ENCODE assay signal across 1 cellular context in genomic region chr5:93941897-93942296, GRCh38.
TF ChIP-seq lines count a peak whose summit lies in the region.

No MANE protein-coding gene starts in this region.

TF ChIP-seq in GM12878, 131 proteins besides CTCF, POLR2A, EP300 and RAD21 (continued from another document):
- TF ChIP-seq PRDM15 (CRISPR knock-in tag; IDR thresholded peaks at IDR 0.05) = no peak
TF ChIP-seq in GM12878: peak in this region for 0.
